22 cellular contexts compared by ENCODE assay signal in the genomic region with DNA sequence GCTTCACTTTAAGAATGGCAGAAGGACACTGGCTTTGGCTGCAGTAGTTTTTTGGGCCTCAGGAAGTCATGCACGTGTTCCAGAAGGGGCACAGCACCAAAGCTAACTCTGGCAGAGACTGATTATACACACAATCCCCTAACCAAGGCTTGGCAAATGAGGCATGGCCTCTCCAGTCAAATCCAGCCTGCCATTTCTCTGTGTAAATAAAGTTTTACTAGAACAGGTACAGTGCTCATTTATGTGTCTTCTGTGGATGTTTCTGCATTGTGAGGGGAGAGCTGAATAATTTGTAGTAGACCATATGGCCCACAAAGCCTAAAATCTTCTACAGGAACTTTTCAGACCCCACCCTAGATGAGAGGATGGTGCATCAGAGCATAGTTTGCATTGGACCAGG. TPM values are rescaled to one million over a fixed set of nuclear protein-coding genes. Genes with fewer than 3 reads are reported as not detected.
DNase-seq lines count a peak whose midpoint lies in the region; ATAC-seq, FAIRE-seq and TF ChIP-seq lines count a peak whose summit lies in the region.
"Had no signal": no experiment of that assay in that cellular context is flagged by ENCODE, and none has a peak within 500 bp of the region (broad histone marks: within the 10 kb centered on the region; RNA-seq: fewer than 3 reads in every experiment).

No MANE protein-coding gene starts in this region.

- SMC1A ChIA-PET in GM12878 (lab: Charles Lee; ENCODE audit: uncharacterized antibody, unreplicated experiment), result interaction anchor here (1.1 kb wide), 1 partner anchor 12 kb away, joined by 3 read pairs; no protein-coding TSS in a partner anchor

- TF ChIP-seq POLR2A in HepG2 (IDR thresholded peaks at IDR 0.05; ENCODE audit: insufficient read depth in 1 of 2, low read depth in 2 of 2, low read length in 2 of 2), result no peak
- TF ChIP-seq POLR2A in right lobe of liver (IDR thresholded peaks at IDR 0.05), result no peak
- no peak for TF ChIP-seq POLR2A in GM12878 (IDR thresholded peaks at IDR 0.05; ENCODE audit: low read depth, low read length)

- no peak for TF ChIP-seq EP300 in HepG2 (IDR thresholded peaks at IDR 0.05; ENCODE audit: low read depth in 2 of 2, low read length in 2 of 2)
- no peak for TF ChIP-seq EP300 in HepG2 (CRISPR knock-in tag; IDR thresholded peaks at IDR 0.05; ENCODE audit: borderline replicate concordance)
- TF ChIP-seq EP300 in GM12878 (IDR thresholded peaks at IDR 0.05; ENCODE audit: borderline replicate concordance in 1 of 2, control insufficient read depth in 1 of 2, low read depth in 2 of 2, low read length in 2 of 2), result no peak

- CTCF ChIA-PET in HepG2 (lab: Yijun Ruan, JAX; ENCODE audit: low intra/inter-chr PET ratio, low total read pairs), result no interaction called here
- CTCF ChIA-PET in GM12878 (lab: Yijun Ruan, JAX), result no interaction called here

- BruUV-seq in HepG2 (replicated peaks; lab: Mats Ljungman, UMichigan), result no TSS peak
- no TSS peak for BruUV-seq in GM12878 (replicated peaks; lab: Mats Ljungman, UMichigan)

- H3K4me1 ChIP-seq in HepG2 (ENCODE audit: insufficient read depth, low read length), result peaks cover 30% of the 10 kb centered on the region
- H3K4me1 ChIP-seq in right lobe of liver, result peaks cover 0 to 17% (median 9%) of the 10 kb centered on the region in 4 donors
- H3K4me1 ChIP-seq in GM12878 (ENCODE audit: control insufficient read depth, insufficient read depth, low read length), result no peaks in the 10 kb centered on the region
- H3K4me1 ChIP-seq: Peyer's patch had no signal

- H3K27ac ChIP-seq in HepG2 (ENCODE audit: extremely low read length, insufficient read depth, low read length) (no peak overlapping the region), right lobe of liver (no peak overlapping the region), GM12878 (ENCODE audit: control insufficient read depth, insufficient read depth) (no peak overlapping the region)
- H3K27ac ChIP-seq: BLaER1, HL-60, Peyer's patch, SJSA1 had no signal

- no peaks in the 10 kb centered on the region for H3K9me3 ChIP-seq in HepG2 (ENCODE audit: low read length)
- H3K9me3 ChIP-seq in right lobe of liver, result no peaks in the 10 kb centered on the region
- H3K9me3 ChIP-seq in GM12878 (replicated peaks; ENCODE audit: control insufficient read depth, insufficient read depth, low read length), result no peaks in the 10 kb centered on the region
- H3K9me3 ChIP-seq: BLaER1, Peyer's patch, SJSA1 had no signal

- H3K27ac Mint-ChIP-seq in nephron, result peak overlapping the region; percentile 78 to 89 (median 86)
- no peak overlapping the region for H3K27ac Mint-ChIP-seq in immature natural killer cell
- H3K27ac Mint-ChIP-seq: CD8-positive, alpha-beta T cell; HFFc6 had no signal

- H3K4me3 ChIP-seq in HepG2 (replicated peaks in 1 of 3; ENCODE audit: insufficient read depth in 1 of 3, low read depth in 2 of 3, low read length in 3 of 3) (no peak overlapping the region), right lobe of liver (no peak overlapping the region), GM12878 (no peak overlapping the region)
- H3K4me3 ChIP-seq: BLaER1, Peyer's patch, SJSA1 had no signal

- H3K36me3 ChIP-seq in HepG2 (replicated peaks in 1 of 2; ENCODE audit: control insufficient read depth in 1 of 2, insufficient read depth in 2 of 2, low read length in 2 of 2), result peaks cover 4 to 31% of the 10 kb centered on the region in 2 experiments; a peak in 4 of 5 replicates
- H3K36me3 ChIP-seq in right lobe of liver, result peaks cover 0 to 20% (median 12%) of the 10 kb centered on the region in 4 donors
- H3K36me3 ChIP-seq in GM12878 (ENCODE audit: control insufficient read depth in 2 of 2, insufficient read depth in 2 of 2, low read length in 1 of 2), result peaks cover 8 to 25% of the 10 kb centered on the region in 2 experiments

- H3K79me2 ChIP-seq in HepG2 (ENCODE audit: insufficient read depth, low read length), result no peaks in the 10 kb centered on the region
- H3K79me2 ChIP-seq in GM12878 (ENCODE audit: control insufficient read depth, insufficient read depth, low read length), result no peaks in the 10 kb centered on the region

- H3K9ac ChIP-seq in HepG2 (ENCODE audit: insufficient read depth, low read depth, low read length) (no peak overlapping the region), GM12878 (ENCODE audit: control insufficient read depth, insufficient read depth, low read length) (no peak overlapping the region)
- H3K9ac ChIP-seq: BLaER1 had no signal

- TF ChIP-seq RAD21 in HepG2 (CRISPR knock-in tag; IDR thresholded peaks at IDR 0.05) (no peak), GM12878 (IDR thresholded peaks at IDR 0.05; ENCODE audit: insufficient read depth, low read depth, low read length) (no peak)

- DNase-seq in HepG2 (ENCODE audit: low spot score) (no peak), right lobe of liver (no peak), GM12878 (ENCODE audit: low read depth, low spot score) (no peak), immature natural killer cell (no peak), NCI-H128 (lab: John Stamatoyannopoulos, UW; ENCODE audit: unreplicated experiment) (no peak), DMS153 treated with DMSO at 0.1 percent for 48 hours (lab: John Stamatoyannopoulos, UW; ENCODE audit: unreplicated experiment) (no peak)
- DNase-seq: Calu3; CD8-positive, alpha-beta T cell; DMS79; HFFc6; IMR-90; NCI-H1092 treated with DMSO at 0.1 percent for 48 hours; NCI-H2081; NCI-H2171 treated with DMSO at 0.1 percent for 48 hours; NCI-H748 treated with DMSO at 0.1 percent for 48 hours; NK-92 treated with Interleukin-12 subunit alpha and Interleukin-12 subunit beta, amount 100 ng/mL, for 24 hours had no signal

- in situ Hi-C loops in HepG2 (cut with HindIII; ENCODE audit: extremely low pct_ligation_motif_present, low pct_unique_long_range_greater_than_20kb) (loop anchor here (10.0 kb wide), 1 partner anchor 57 kb away; no protein-coding TSS in a partner anchor), GM12878 (cut with MboI) (no loop called here)

- FAIRE-seq in HepG2 (lab: Jason Lieb, UNC) (no peak), GM12878 (lab: Jason Lieb, UNC) (no peak)
- FAIRE-seq: H54 had no signal

- no peak for TF ChIP-seq CTCF in HepG2 (CRISPR knock-in tag; IDR thresholded peaks at IDR 0.05)
- TF ChIP-seq CTCF in right lobe of liver (IDR thresholded peaks at IDR 0.05), result no peak
- TF ChIP-seq CTCF in GM12878 (IDR thresholded peaks at IDR 0.05 in 2 of 3, conservative IDR thresholded peaks at IDR 0.05 in 1 of 3; ENCODE audit: control insufficient read depth in 2 of 3, extremely low read depth in 1 of 3, insufficient read depth in 1 of 3, low read depth in 3 of 3, low read length in 3 of 3), result no peak
- no peak for TF ChIP-seq CTCF in nephron (IDR thresholded peaks at IDR 0.05; ENCODE audit: unreplicated experiment in 3 of 3)

- H2AFZ ChIP-seq in HepG2 (ENCODE audit: low read length) (no peak overlapping the region), GM12878 (ENCODE audit: control insufficient read depth, low read depth, low read length) (no peak overlapping the region)

- no CpG with 5 or more reads among the region's 1 CpG for WGBS in HepG2 (ENCODE audit: low lambda C conversion rate)
- WGBS in right lobe of liver (ENCODE audit: insufficient coverage, low coverage, low lambda C conversion rate, missing lambda C conversion rate), result 83% methylated on average over 1 of the region's 1 CpG
- WGBS in GM12878 (ENCODE audit: insufficient coverage, insufficient replicate concordance, low lambda C conversion rate, missing lambda C conversion rate), result 40% methylated on average over 1 of the region's 1 CpG

- POLR2A ChIA-PET in HepG2 (lab: Yijun Ruan, JAX), result no interaction called here
- POLR2A ChIA-PET in GM12878 (lab: Charles Lee), result no interaction called here

- H3K36me3 Mint-ChIP-seq in nephron (ENCODE audit: low read depth) (peaks cover 42% of the 10 kb centered on the region), immature natural killer cell (peaks cover 9 to 39% (median 15%) of the 10 kb centered on the region in 3 donors)

- H3K4me3 Mint-ChIP-seq in nephron (no peak overlapping the region), immature natural killer cell (no peak overlapping the region)
- H3K4me3 Mint-ChIP-seq: CD8-positive, alpha-beta T cell; HFFc6 had no signal

- H3K27me3 Mint-ChIP-seq in nephron (ENCODE audit: low read depth) (no peaks in the 10 kb centered on the region), immature natural killer cell (ENCODE audit: low read depth in 3 of 3) (peaks cover 0 to 2% (median 0%) of the 10 kb centered on the region in 3 donors)

- H3K4me2 ChIP-seq in HepG2 (ENCODE audit: low read depth, low read length), result no peak overlapping the region
- H3K4me2 ChIP-seq in GM12878 (ENCODE audit: control insufficient read depth, insufficient read depth), result no peak overlapping the region
- H3K4me2 ChIP-seq: BLaER1 had no signal

- H4K20me1 ChIP-seq in HepG2 (ENCODE audit: insufficient read depth, low read length), result no peaks in the 10 kb centered on the region
- no peaks in the 10 kb centered on the region for H4K20me1 ChIP-seq in GM12878 (ENCODE audit: control insufficient read depth, insufficient read depth)

- H3K9me3 Mint-ChIP-seq in nephron (no peaks in the 10 kb centered on the region), immature natural killer cell (no peaks in the 10 kb centered on the region)
- H3K9me3 Mint-ChIP-seq: CD8-positive, alpha-beta T cell; HFFc6 had no signal

- ATAC-seq in HepG2 (no peak), right lobe of liver (no peak), GM12878 (no peak)
- ATAC-seq: CD8-positive, alpha-beta T cell had no signal

- H3K27me3 ChIP-seq in HepG2 (ENCODE audit: control insufficient read depth in 1 of 2, insufficient read depth in 2 of 2, low read length in 2 of 2) (no peaks in the 10 kb centered on the region), right lobe of liver (no peaks in the 10 kb centered on the region), GM12878 (replicated peaks in 1 of 2; ENCODE audit: control insufficient read depth in 2 of 2, insufficient read depth in 2 of 2, low read length in 1 of 2) (no peaks in the 10 kb centered on the region)
- H3K27me3 ChIP-seq: BLaER1, Peyer's patch, SJSA1 had no signal

- H3K4me1 Mint-ChIP-seq in nephron (peaks cover 74% of the 10 kb centered on the region), immature natural killer cell (peaks cover 0 to under 1% of the 10 kb centered on the region in 2 donors)

- intact Hi-C loops in HepG2 (cut with micrococcal nuclease; ENCODE audit: unreplicated experiment), result no loop called here
- intact Hi-C loops in right lobe of liver (cut with DNase I), result no loop called here
- intact Hi-C loops in GM12878 (cut with micrococcal nuclease; ENCODE audit: unreplicated experiment), result no loop called here

- RAD21 ChIA-PET in GM12878 (lab: Charles Lee; ENCODE audit: unreplicated experiment), result no interaction called here

RNA-seq across cellular contexts. Expression of a gene that starts 46.4 kb away (rescaled TPM):
- not detected in 2 replicates for total RNA-seq in HepG2 (2016; rRNA removed; fragmentation: Illumina TruSeq; extraction: Trizol)
- not detected in 2 replicates for total RNA-seq in HepG2 (2016; cell fraction: cytosol; rRNA removed; fragmentation: Illumina TruSeq; extraction: Trizol; ENCODE audit: low read depth)
- total RNA-seq in HepG2 (2016; cell fraction: insoluble cytoplasmic fraction; rRNA removed; fragmentation: Illumina TruSeq; extraction: Trizol), result 0.02 TPM in 1 of 2 replicates, not detected in the other
- total RNA-seq in HepG2 (2016; cell fraction: membrane; rRNA removed; fragmentation: Illumina TruSeq; extraction: Trizol), result not detected in 2 replicates
- not detected in 2 replicates for total RNA-seq in HepG2 (2016; cell fraction: nucleus; rRNA removed; fragmentation: Illumina TruSeq; extraction: Trizol)
- 0.01 and 0.09 TPM in 2 replicates for polyA plus RNA-seq in HepG2 (2011; rRNA removed)
- polyA plus RNA-seq in HepG2 (2011; cell fraction: cytosol; rRNA removed), result 0.01 and 0.03 TPM in 2 replicates
- polyA plus RNA-seq in HepG2 (2011; cell fraction: nucleus; rRNA removed), result 0.03 and 0.05 TPM in 2 replicates
- 0.03 and 0.04 TPM in 2 replicates for polyA plus RNA-seq in HepG2 (2012)
- polyA plus RNA-seq in HepG2 (2016; cell fraction: cytosol; fragmentation: Illumina TruSeq; extraction: Trizol; ENCODE audit: low read depth), result not detected in 2 replicates
- polyA plus RNA-seq in HepG2 (2016; cell fraction: insoluble cytoplasmic fraction; fragmentation: Illumina TruSeq; extraction: Trizol; ENCODE audit: low read depth), result not detected in 2 replicates
- not detected in 2 replicates for polyA plus RNA-seq in HepG2 (2016; cell fraction: membrane; fragmentation: Illumina TruSeq; extraction: Trizol; ENCODE audit: low read depth)
- 0.11 TPM in 1 of 2 replicates, not detected in the other for polyA plus RNA-seq in HepG2 (2016; cell fraction: nucleus; fragmentation: Illumina TruSeq; extraction: Trizol; ENCODE audit: insufficient read depth, low read depth)
- 0.44 and 10.0 TPM in 2 replicates for polyA minus RNA-seq in HepG2 (2011; rRNA and poly(A)+ RNA removed; ENCODE audit: low replicate concordance)
- polyA minus RNA-seq in HepG2 (2011; cell fraction: cytosol; rRNA and poly(A)+ RNA removed), result not detected in 2 replicates
- under 0.01 and 0.13 TPM in 2 replicates for polyA minus RNA-seq in HepG2 (2011; cell fraction: nucleus; rRNA and poly(A)+ RNA removed)
- total RNA-seq in right lobe of liver, result under 1 TPM; 0.10 to 0.77 (median 0.46) TPM
- 0.12 and 0.46 TPM in 2 replicates for total RNA-seq in GM12878 (2013; cell fraction: nucleolus; rRNA removed)
- total RNA-seq in GM12878 (2014; rRNA removed), result under 0.01 TPM in 1 of 2 replicates, not detected in the other
- under 0.01 TPM in 1 of 2 replicates, not detected in the other for total RNA-seq in GM12878 (2014; rRNA removed; fragmentation: Illumina TruSeq; extraction: Trizol)
- 0.03 and 0.11 TPM in 2 replicates for total RNA-seq in GM12878 (2021)
- 0.03 TPM for polyA plus RNA-seq in GM12878 (2011; ENCODE audit: low read depth)
- polyA plus RNA-seq in GM12878 (2011; rRNA removed), result 0.04 and 0.12 TPM in 2 replicates
- 0.01 and 0.05 TPM in 2 replicates for polyA plus RNA-seq in GM12878 (2011; cell fraction: cytosol; rRNA removed)
- 0.09 and 0.30 TPM in 2 replicates for polyA plus RNA-seq in GM12878 (2011; cell fraction: nucleus; rRNA removed)
- 0.06 and 0.42 TPM in 2 replicates for polyA plus RNA-seq in GM12878 (2012)
- polyA plus RNA-seq in GM12878 (2014; fragmentation: Illumina TruSeq; extraction: Trizol), result 0.24 TPM in 1 of 2 replicates, not detected in the other
- not detected for polyA plus RNA-seq in GM12878 (2014; fragmentation: Nextera tagmentation; extraction: Ambion mirVana)
- polyA plus RNA-seq in GM12878 (2014; rRNA removed), result 0.01 TPM in 1 of 2 replicates, not detected in the other
- polyA plus RNA-seq in GM12878 (2016; fragmentation: Nextera tagmentation; extraction: Ambion mirVana), result under 1 TPM in 1 of 2 experiments, not detected in 1; 0.14 TPM
- not detected in 2 replicates for polyA minus RNA-seq in GM12878 (2011; rRNA and poly(A)+ RNA removed)
- polyA minus RNA-seq in GM12878 (2011; cell fraction: cytosol; rRNA and poly(A)+ RNA removed), result not detected in 2 replicates
- 0.29 TPM in 1 of 2 replicates, not detected in the other for polyA minus RNA-seq in GM12878 (2011; cell fraction: nucleus; rRNA and poly(A)+ RNA removed)
- polyA plus RNA-seq in immature natural killer cell, result under 1 TPM in 2 of 3 donors, not detected in 1; 0.03 to 0.14 TPM

Comparison
In these comparisons a context has a peak if more than half of its experiments do, and no peak if none do; other contexts are left out.
1. H3K27ac Mint-ChIP-seq: peak in nephron (3 of 3); none in immature natural killer cell (0 of 6).